In genomic region chr19:47231215-47232054, GRCh38 we compare ENCODE assay signal across 1 cellular context.
TF ChIP-seq lines count a peak whose summit lies in the region.

No MANE protein-coding gene starts in this region.

TF ChIP-seq in K562, 482 proteins besides CTCF, POLR2A, EP300 and RAD21 (continued from another document and continues in another):
- TF ChIP-seq ZNF584 (CRISPR knock-in tag; IDR thresholded peaks at IDR 0.05; ENCODE audit: low read depth): no peak
- peak; percentile 68 for TF ChIP-seq SMARCA4 (IDR thresholded peaks at IDR 0.05)
- TF ChIP-seq ZNF263 (CRISPR knock-in tag; IDR thresholded peaks at IDR 0.05; ENCODE audit: borderline replicate concordance): no peak
- TF ChIP-seq MITF (IDR thresholded peaks at IDR 0.05): peak; percentile 25; the same call in 1 of the 2 replicates
- no peak for TF ChIP-seq ZNF133 (CRISPR knock-in tag; IDR thresholded peaks at IDR 0.05)
- peak; percentile 68 for TF ChIP-seq SMAD4 (CRISPR knock-in tag; conservative IDR thresholded peaks at IDR 0.05)
- no peak for TF ChIP-seq TEAD2 (tag; IDR thresholded peaks at IDR 0.05)
- no peak for TF ChIP-seq PRPF4 (IDR thresholded peaks at IDR 0.05; ENCODE audit: insufficient read depth, low read depth, low read length, poor library complexity, severe bottlenecking)
- 0 out of 2 replicates have a peak, but pooled peaks have one; percentile 18 for TF ChIP-seq PKNOX1 (IDR thresholded peaks at IDR 0.05)
- no peak for TF ChIP-seq ZNF174 (CRISPR knock-in tag; IDR thresholded peaks at IDR 0.05)
- TF ChIP-seq LARP7 (IDR thresholded peaks at IDR 0.05): 0 out of 2 replicates have a peak, but pooled peaks have one; percentile 19
- TF ChIP-seq, protein P1, sequence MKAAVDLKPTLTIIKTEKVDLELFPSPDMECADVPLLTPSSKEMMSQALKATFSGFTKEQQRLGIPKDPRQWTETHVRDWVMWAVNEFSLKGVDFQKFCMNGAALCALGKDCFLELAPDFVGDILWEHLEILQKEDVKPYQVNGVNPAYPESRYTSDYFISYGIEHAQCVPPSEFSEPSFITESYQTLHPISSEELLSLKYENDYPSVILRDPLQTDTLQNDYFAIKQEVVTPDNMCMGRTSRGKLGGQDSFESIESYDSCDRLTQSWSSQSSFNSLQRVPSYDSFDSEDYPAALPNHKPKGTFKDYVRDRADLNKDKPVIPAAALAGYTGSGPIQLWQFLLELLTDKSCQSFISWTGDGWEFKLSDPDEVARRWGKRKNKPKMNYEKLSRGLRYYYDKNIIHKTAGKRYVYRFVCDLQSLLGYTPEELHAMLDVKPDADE (conservative IDR thresholded peaks at IDR 0.05; ENCODE audit: control insufficient read depth, low read depth, low read length): no peak
- TF ChIP-seq BACH1 (tag; IDR thresholded peaks at IDR 0.05): no peak
- TF ChIP-seq BDP1 (IDR thresholded peaks at IDR 0.05; ENCODE audit: insufficient read depth, insufficient read length): no peak
- TF ChIP-seq, protein P2, sequence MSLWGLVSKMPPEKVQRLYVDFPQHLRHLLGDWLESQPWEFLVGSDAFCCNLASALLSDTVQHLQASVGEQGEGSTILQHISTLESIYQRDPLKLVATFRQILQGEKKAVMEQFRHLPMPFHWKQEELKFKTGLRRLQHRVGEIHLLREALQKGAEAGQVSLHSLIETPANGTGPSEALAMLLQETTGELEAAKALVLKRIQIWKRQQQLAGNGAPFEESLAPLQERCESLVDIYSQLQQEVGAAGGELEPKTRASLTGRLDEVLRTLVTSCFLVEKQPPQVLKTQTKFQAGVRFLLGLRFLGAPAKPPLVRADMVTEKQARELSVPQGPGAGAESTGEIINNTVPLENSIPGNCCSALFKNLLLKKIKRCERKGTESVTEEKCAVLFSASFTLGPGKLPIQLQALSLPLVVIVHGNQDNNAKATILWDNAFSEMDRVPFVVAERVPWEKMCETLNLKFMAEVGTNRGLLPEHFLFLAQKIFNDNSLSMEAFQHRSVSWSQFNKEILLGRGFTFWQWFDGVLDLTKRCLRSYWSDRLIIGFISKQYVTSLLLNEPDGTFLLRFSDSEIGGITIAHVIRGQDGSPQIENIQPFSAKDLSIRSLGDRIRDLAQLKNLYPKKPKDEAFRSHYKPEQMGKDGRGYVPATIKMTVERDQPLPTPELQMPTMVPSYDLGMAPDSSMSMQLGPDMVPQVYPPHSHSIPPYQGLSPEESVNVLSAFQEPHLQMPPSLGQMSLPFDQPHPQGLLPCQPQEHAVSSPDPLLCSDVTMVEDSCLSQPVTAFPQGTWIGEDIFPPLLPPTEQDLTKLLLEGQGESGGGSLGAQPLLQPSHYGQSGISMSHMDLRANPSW (CRISPR knock-in tag; IDR thresholded peaks at IDR 0.05): no peak
- TF ChIP-seq HNRNPL (IDR thresholded peaks at IDR 0.05; ENCODE audit: low read depth, low read length): no peak
- TF ChIP-seq ZMIZ1 (IDR thresholded peaks at IDR 0.05; ENCODE audit: low read depth in 2 of 2, low read length in 2 of 2): 0 out of 4 replicates have a peak, but pooled peaks of 1 of the 2 experiments have one; percentile 3
- TF ChIP-seq PURB (CRISPR knock-in tag; IDR thresholded peaks at IDR 0.05; ENCODE audit: low read depth): no peak
- no peak for TF ChIP-seq ZBTB8A (IDR thresholded peaks at IDR 0.05; ENCODE audit: partially characterized antibody)
- TF ChIP-seq KLF1 (tag; IDR thresholded peaks at IDR 0.05): peak; percentile 49; the same call in 1 of the 2 replicates
- TF ChIP-seq, protein P3, sequence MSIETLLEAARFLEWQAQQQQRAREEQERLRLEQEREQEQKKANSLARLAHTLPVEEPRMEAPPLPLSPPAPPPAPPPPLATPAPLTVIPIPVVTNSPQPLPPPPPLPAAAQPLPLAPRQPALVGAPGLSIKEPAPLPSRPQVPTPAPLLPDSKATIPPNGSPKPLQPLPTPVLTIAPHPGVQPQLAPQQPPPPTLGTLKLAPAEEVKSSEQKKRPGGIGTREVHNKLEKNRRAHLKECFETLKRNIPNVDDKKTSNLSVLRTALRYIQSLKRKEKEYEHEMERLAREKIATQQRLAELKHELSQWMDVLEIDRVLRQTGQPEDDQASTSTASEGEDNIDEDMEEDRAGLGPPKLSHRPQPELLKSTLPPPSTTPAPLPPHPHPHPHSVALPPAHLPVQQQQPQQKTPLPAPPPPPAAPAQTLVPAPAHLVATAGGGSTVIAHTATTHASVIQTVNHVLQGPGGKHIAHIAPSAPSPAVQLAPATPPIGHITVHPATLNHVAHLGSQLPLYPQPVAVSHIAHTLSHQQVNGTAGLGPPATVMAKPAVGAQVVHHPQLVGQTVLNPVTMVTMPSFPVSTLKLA (conservative IDR thresholded peaks at IDR 0.05): peak; percentile 61 to 64
- TF ChIP-seq FOXA3 (CRISPR knock-in tag; conservative IDR thresholded peaks at IDR 0.05 in 1 of 2, IDR thresholded peaks at IDR 0.05 in 1 of 2): 0 out of 4 replicates have a peak, but pooled peaks of 1 of the 2 experiments have one; percentile 64
- no peak for TF ChIP-seq GABPA (tag; conservative IDR thresholded peaks at IDR 0.05; ENCODE audit: low read depth)
- TF ChIP-seq HIVEP1 (CRISPR knock-in tag; IDR thresholded peaks at IDR 0.05): 0 out of 2 replicates have a peak, but pooled peaks have one; percentile 60
- peak; percentile 23; the same call in 1 of the 2 replicates for TF ChIP-seq NCOR1 (IDR thresholded peaks at IDR 0.05)
- TF ChIP-seq BMI1 (IDR thresholded peaks at IDR 0.05; ENCODE audit: low read length): no peak
- TF ChIP-seq NCOA1 (IDR thresholded peaks at IDR 0.05; ENCODE audit: low read depth): peak; percentile 14; the same call in 1 of the 2 replicates
- TF ChIP-seq CLOCK (CRISPR knock-in tag; IDR thresholded peaks at IDR 0.05; ENCODE audit: borderline replicate concordance): no peak
- TF ChIP-seq, protein P4, sequence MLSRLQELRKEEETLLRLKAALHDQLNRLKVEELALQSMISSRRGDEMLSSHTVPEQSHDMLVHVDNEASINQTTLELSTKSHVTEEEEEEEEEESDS (CRISPR knock-in tag; IDR thresholded peaks at IDR 0.05): no peak
- TF ChIP-seq ZBTB40 (IDR thresholded peaks at IDR 0.05): peak; percentile 64
- TF ChIP-seq ZBTB40 (CRISPR knock-in tag; IDR thresholded peaks at IDR 0.05): no peak
- peak; percentile 61 for TF ChIP-seq BRD9 (IDR thresholded peaks at IDR 0.05; ENCODE audit: low read depth, partially characterized antibody)
